In the genomic region with DNA sequence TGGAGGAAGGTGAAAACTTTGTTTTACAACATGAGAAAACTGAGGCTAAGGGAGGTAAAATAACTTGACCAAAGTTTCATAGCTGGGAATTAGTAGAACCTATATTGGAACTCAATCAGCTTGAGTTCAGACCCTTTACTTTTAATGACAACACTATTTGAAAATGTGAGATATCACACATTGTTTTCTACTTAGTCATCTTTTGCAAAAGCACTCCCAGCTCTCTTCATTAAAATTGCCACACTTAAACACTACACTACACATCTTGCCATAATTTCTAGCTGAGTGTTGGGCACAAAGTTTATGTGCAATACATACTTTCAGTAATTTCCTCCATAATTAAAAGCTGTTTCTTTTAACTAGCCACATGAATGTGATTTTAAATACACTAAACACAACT, we compare ENCODE assay signal across 22 cellular contexts.
DNase-seq lines count a peak whose midpoint lies in the region; TF ChIP-seq lines count a peak whose summit lies in the region.
"Had no signal": no experiment of that assay in that cellular context is flagged by ENCODE, and none has a peak within 500 bp of the region (broad histone marks: within the 10 kb centered on the region; RNA-seq: fewer than 3 reads in every experiment).

No MANE protein-coding gene starts in this region.

- H3K4me3 ChIP-seq in mesenchymal stem cell (ENCODE audit: insufficient read depth in 1 of 2, low read depth in 1 of 2, low read length in 2 of 2), result no peak overlapping the region
- H3K4me3 ChIP-seq: left lung, SJSA1, thoracic aorta had no signal

- no peaks in the 10 kb centered on the region for H3K27me3 ChIP-seq in mesenchymal stem cell (ENCODE audit: control insufficient read depth in 1 of 2, insufficient read depth in 1 of 2, low read length in 2 of 2)
- H3K27me3 ChIP-seq: left lung, SJSA1 had no signal

- H3K9me3 Mint-ChIP-seq in HFFc6, result peaks cover 5% of the 10 kb centered on the region; the same call in 1 of the 2 replicates
- H3K9me3 Mint-ChIP-seq: activated T-helper 17 cell treated with anti-CD3 and anti-CD28 coated beads, Interleukin-2, amount 50 U/mL, for 72 hours; T-helper 1 cell treated with Interleukin-12 subunit alpha and Interleukin-12 subunit beta and Interleukin-4 antibody, amounts not matched to agents 30 μg/mL and 1 μg/mL, for 36 hours had no signal

- no peak overlapping the region for H3K18ac ChIP-seq in mesenchymal stem cell (ENCODE audit: low read depth in 1 of 2, low read length in 2 of 2)

- no peaks in the 10 kb centered on the region for H3K27me3 Mint-ChIP-seq in HFFc6 (ENCODE audit: insufficient read depth)
- H3K27me3 Mint-ChIP-seq: activated naive CD8-positive, alpha-beta T cell treated with anti-CD3 and anti-CD28 coated beads, Interleukin-2, amount 10 ng/mL, durations not matched to agents 7 days and 5 days; activated T-helper 17 cell treated with anti-CD3 and anti-CD28 coated beads, Interleukin-2, amount 50 U/mL, for 72 hours; CD4-positive, alpha-beta memory T cell; stimulated activated memory B cell treated with anti-CD40 and anti-IgM and Interleukin-4, amounts not matched to agents 10 μg/mL and 1 μg/mL and 100 μg/mL, for 72 hours had no signal

- H3K4me1 Mint-ChIP-seq in HFFc6 (ENCODE audit: low read depth), result peaks cover 53% of the 10 kb centered on the region
- H3K4me1 Mint-ChIP-seq: activated naive CD8-positive, alpha-beta T cell treated with anti-CD3 and anti-CD28 coated beads, Interleukin-2, amount 10 ng/mL, durations not matched to agents 7 days and 5 days; activated T-helper 17 cell treated with anti-CD3 and anti-CD28 coated beads, Interleukin-2, amount 50 U/mL, for 72 hours; CD4-positive, alpha-beta memory T cell; nephron; stimulated activated memory B cell treated with anti-CD40 and anti-IgM and Interleukin-4, amounts not matched to agents 10 μg/mL and 1 μg/mL and 100 μg/mL, for 72 hours had no signal

- no peak overlapping the region for H2AFZ ChIP-seq in mesenchymal stem cell (ENCODE audit: low read depth, low read length)

- H4K91ac ChIP-seq in mesenchymal stem cell (ENCODE audit: low read length), result no peak overlapping the region

- no peak overlapping the region for H2BK15ac ChIP-seq in mesenchymal stem cell (ENCODE audit: low read depth, poor library complexity, severe bottlenecking)

- no peak overlapping the region for H3K14ac ChIP-seq in mesenchymal stem cell (ENCODE audit: low read length in 2 of 2)

- H3K4me3 Mint-ChIP-seq in HFFc6, result no peak overlapping the region
- H3K4me3 Mint-ChIP-seq: activated naive CD8-positive, alpha-beta T cell treated with anti-CD3 and anti-CD28 coated beads, Interleukin-2, amount 10 ng/mL, durations not matched to agents 7 days and 5 days; activated T-helper 17 cell treated with anti-CD3 and anti-CD28 coated beads, Interleukin-2, amount 50 U/mL, for 72 hours; CD4-positive, alpha-beta memory T cell; nephron; stimulated activated memory B cell treated with anti-CD40 and anti-IgM and Interleukin-4, amounts not matched to agents 10 μg/mL and 1 μg/mL and 100 μg/mL, for 72 hours; T-helper 1 cell treated with Interleukin-12 subunit alpha and Interleukin-12 subunit beta and Interleukin-4 antibody, amounts not matched to agents 30 μg/mL and 1 μg/mL, for 36 hours had no signal

- H3K36me3 Mint-ChIP-seq in HFFc6 (ENCODE audit: low read depth), result peaks cover 5% of the 10 kb centered on the region
- H3K36me3 Mint-ChIP-seq: activated naive CD8-positive, alpha-beta T cell treated with anti-CD3 and anti-CD28 coated beads, Interleukin-2, amount 10 ng/mL, durations not matched to agents 7 days and 5 days; CD4-positive, alpha-beta memory T cell; stimulated activated memory B cell treated with anti-CD40 and anti-IgM and Interleukin-4, amounts not matched to agents 10 μg/mL and 1 μg/mL and 100 μg/mL, for 72 hours had no signal

- no peak overlapping the region for H2BK120ac ChIP-seq in mesenchymal stem cell (ENCODE audit: low read depth, low read length)

- H3K27ac ChIP-seq in mesenchymal stem cell (ENCODE audit: low read length, poor library complexity, severe bottlenecking), result peak overlapping the region; percentile 56
- H3K27ac ChIP-seq: left lung, SJSA1, thoracic aorta had no signal

- no peak overlapping the region for H3K23ac ChIP-seq in mesenchymal stem cell (ENCODE audit: low read length in 2 of 2)

- H3K4ac ChIP-seq in mesenchymal stem cell (ENCODE audit: low read depth in 1 of 2, low read length in 2 of 2), result no peak overlapping the region

- no peak for TF ChIP-seq CTCF in HFFc6 (IDR thresholded peaks at IDR 0.05)

- no peaks in the 10 kb centered on the region for H3K9me3 ChIP-seq in mesenchymal stem cell (ENCODE audit: control insufficient read depth, low read length)
- H3K9me3 ChIP-seq: left lung, SJSA1, thoracic aorta had no signal

- H2BK12ac ChIP-seq in mesenchymal stem cell (ENCODE audit: low read length in 2 of 2), result no peak overlapping the region

- H3K4me2 ChIP-seq in mesenchymal stem cell (ENCODE audit: low read length, poor library complexity, severe bottlenecking), result no peak overlapping the region

- no peak overlapping the region for H2BK5ac ChIP-seq in mesenchymal stem cell (ENCODE audit: low read depth, low read length, poor library complexity, severe bottlenecking)

- H3K79me1 ChIP-seq in mesenchymal stem cell (replicated peaks; ENCODE audit: low read length, poor library complexity, severe bottlenecking), result no peaks in the 10 kb centered on the region

- no peak overlapping the region for H3K9ac ChIP-seq in mesenchymal stem cell (ENCODE audit: low read length)

- H3K27ac Mint-ChIP-seq in HFFc6, result no peak overlapping the region
- H3K27ac Mint-ChIP-seq: activated naive CD8-positive, alpha-beta T cell treated with anti-CD3 and anti-CD28 coated beads, Interleukin-2, amount 10 ng/mL, durations not matched to agents 7 days and 5 days; activated T-helper 17 cell treated with anti-CD3 and anti-CD28 coated beads, Interleukin-2, amount 50 U/mL, for 72 hours; CD4-positive, alpha-beta memory T cell; nephron; stimulated activated memory B cell treated with anti-CD40 and anti-IgM and Interleukin-4, amounts not matched to agents 10 μg/mL and 1 μg/mL and 100 μg/mL, for 72 hours; T-helper 1 cell treated with Interleukin-12 subunit alpha and Interleukin-12 subunit beta and Interleukin-4 antibody, amounts not matched to agents 30 μg/mL and 1 μg/mL, for 36 hours had no signal

- peaks cover 2% of the 10 kb centered on the region for H3K4me1 ChIP-seq in mesenchymal stem cell (ENCODE audit: control insufficient read depth, insufficient read depth, low read depth, low read length)
- H3K4me1 ChIP-seq: left lung had no signal

- no peaks in the 10 kb centered on the region for H3K36me3 ChIP-seq in mesenchymal stem cell (ENCODE audit: control insufficient read depth in 1 of 2, insufficient read depth in 2 of 2, low read depth in 1 of 2, low read length in 2 of 2)
- H3K36me3 ChIP-seq: left lung, SJSA1, thoracic aorta had no signal

- no peak overlapping the region for H4K8ac ChIP-seq in mesenchymal stem cell (ENCODE audit: low read length)

- H2AK5ac ChIP-seq in mesenchymal stem cell (ENCODE audit: low read length, severe bottlenecking), result no peak overlapping the region

- peak; percentile 72 for DNase-seq in EH (ENCODE audit: low read depth)
- peak; percentile 45 for DNase-seq in RPMI7951 (ENCODE audit: low read depth)
- DNase-seq in dermis blood vessel endothelial cell, result peak; percentile 44
- DNase-seq in mesenchymal stem cell, result peak; percentile 14
- DNase-seq in DMS53 (lab: John Stamatoyannopoulos, UW), result no peak
- no peak for DNase-seq in stimulated activated CD4-positive, alpha-beta T cell treated with anti-CD3 and anti-CD28 coated beads, Interleukin-2, amount 100 ng/mL, for 24 hours
- DNase-seq in HFFc6, result no peak
- no peak for DNase-seq in activated effector memory CD4-positive, alpha-beta T cell treated with Interleukin-2 at 50 U/mL for 16 hours
- DNase-seq: activated CD4-positive, alpha-beta T cell treated with anti-CD3 and anti-CD28 coated beads, Interleukin-2, amount 50 U/mL, for 1 hour; activated naive CD8-positive, alpha-beta T cell treated with anti-CD3 and anti-CD28 coated beads, Interleukin-2, amount 10 ng/mL, durations not matched to agents 7 days and 5 days; CD4-positive, alpha-beta memory T cell; erythroblast; glutamatergic neuron; left lung; midbrain; NCI-H187 had no signal

Comparison
In these comparisons a context has a peak if more than half of its experiments do, and no peak if none do; other contexts are left out.
1. DNase-seq: peak in EH (single experiment), RPMI7951 (single experiment), dermis blood vessel endothelial cell (single experiment) and mesenchymal stem cell (single experiment); none in DMS53 (single experiment), stimulated activated CD4-positive, alpha-beta T cell treated with anti-CD3 and anti-CD28 coated beads, Interleukin-2, amount 100 ng/mL, for 24 hours (0 of 2), HFFc6 (single experiment) and activated effector memory CD4-positive, alpha-beta T cell treated with Interleukin-2 at 50 U/mL for 16 hours (single experiment).